ENCODE assay signal across 9 cellular contexts in genomic region chr5:166370928-166371690, GRCh38.
A peak's percentile ranks its signal among the peaks of the same experiment; 100 is the strongest.
DNase-seq lines count a peak whose midpoint lies in the region; ATAC-seq and TF ChIP-seq lines count a peak whose summit lies in the region.
"Had no signal": no experiment of that assay in that cellular context is flagged by ENCODE, and none has a peak within 500 bp of the region (broad histone marks: within the 10 kb centered on the region; RNA-seq: fewer than 3 reads in every experiment).

No MANE protein-coding gene starts in this region.

- no peak for TF ChIP-seq CTCF in retinal pigment epithelial cell (conservative IDR thresholded peaks at IDR 0.05; ENCODE audit: low read depth, low read length)

- no peaks in the 10 kb centered on the region for H3K9me3 Mint-ChIP-seq in central memory CD8-positive, alpha-beta T cell
- H3K9me3 Mint-ChIP-seq in activated naive CD4-positive, alpha-beta T cell treated with anti-CD3 and anti-CD28 coated beads, Interleukin-2, amount 50 U/mL, for 72 hours, result peaks cover 7 to 10% of the 10 kb centered on the region in 2 donors

- no peak overlapping the region for H3K27ac Mint-ChIP-seq in central memory CD8-positive, alpha-beta T cell (ENCODE audit: low read depth)
- H3K27ac Mint-ChIP-seq in activated naive CD4-positive, alpha-beta T cell treated with anti-CD3 and anti-CD28 coated beads, Interleukin-2, amount 50 U/mL, for 72 hours, result no peak overlapping the region

- H3K4me3 Mint-ChIP-seq in central memory CD8-positive, alpha-beta T cell, result peak overlapping the region; percentile 47

- no peaks in the 10 kb centered on the region for H3K36me3 Mint-ChIP-seq in central memory CD8-positive, alpha-beta T cell (ENCODE audit: insufficient read depth)
- H3K36me3 Mint-ChIP-seq in activated naive CD4-positive, alpha-beta T cell treated with anti-CD3 and anti-CD28 coated beads, Interleukin-2, amount 50 U/mL, for 72 hours, result no peaks in the 10 kb centered on the region

- no peaks in the 10 kb centered on the region for H3K4me1 Mint-ChIP-seq in central memory CD8-positive, alpha-beta T cell

- H3K27me3 Mint-ChIP-seq in central memory CD8-positive, alpha-beta T cell, result no peaks in the 10 kb centered on the region

- DNase-seq in ELR (ENCODE audit: low read depth), result peak; percentile 5
- peak; percentile 25 for DNase-seq in NCI-H460 (ENCODE audit: extremely low read depth, low read depth)
- DNase-seq in central memory CD8-positive, alpha-beta T cell (ENCODE audit: low spot score in 2 of 2), result no peak
- no peak for DNase-seq in retinal pigment epithelial cell (ENCODE audit: low read depth)
- no peak for DNase-seq in SIG-M5 (lab: John Stamatoyannopoulos, UW)
- DNase-seq in activated naive CD4-positive, alpha-beta T cell treated with anti-CD3 and anti-CD28 coated beads, Interleukin-2, amount 50 U/mL, for 72 hours (ENCODE audit: low spot score in 2 of 2), result no peak
- DNase-seq: activated CD4-positive, alpha-beta T cell treated with anti-CD3 and anti-CD28 coated beads, Interleukin-2, amount 50 U/mL, for 1 hour; left lung had no signal

- peak overlapping the region; percentile 4 for H3K4me3 ChIP-seq in retinal pigment epithelial cell (ENCODE audit: low read length)
- H3K4me3 ChIP-seq: left lung had no signal

- ATAC-seq in central memory CD8-positive, alpha-beta T cell (replicated peaks; ENCODE audit: extremely low read depth, poor library complexity, severe bottlenecking), result no peak
- no peak for ATAC-seq in HG03565 (IDR thresholded peaks at IDR 0.05; ENCODE audit: unreplicated experiment)
- ATAC-seq in activated naive CD4-positive, alpha-beta T cell treated with anti-CD3 and anti-CD28 coated beads, Interleukin-2, amount 50 U/mL, for 72 hours, result no peak
- ATAC-seq: left lung had no signal

Comparison
In these comparisons a context has a peak if more than half of its experiments do, and no peak if none do; other contexts are left out.
1. DNase-seq: peak in ELR (single experiment) and NCI-H460 (single experiment); none in central memory CD8-positive, alpha-beta T cell (0 of 2), retinal pigment epithelial cell (single experiment), SIG-M5 (single experiment) and activated naive CD4-positive, alpha-beta T cell treated with anti-CD3 and anti-CD28 coated beads, Interleukin-2, amount 50 U/mL, for 72 hours (0 of 2).